In genomic region chr17:42118545-42118944, GRCh38 we compare ENCODE assay signal across 9 cellular contexts. TPM values are rescaled to one million over a fixed set of nuclear protein-coding genes. Genes with fewer than 3 reads are reported as not detected.
DNase-seq lines count a peak whose midpoint lies in the region; ATAC-seq, FAIRE-seq and TF ChIP-seq lines count a peak whose summit lies in the region.
"Had no signal": no experiment of that assay in that cellular context is flagged by ENCODE, and none has a peak within 500 bp of the region (broad histone marks: within the 10 kb centered on the region; RNA-seq: fewer than 3 reads in every experiment).

No MANE protein-coding gene starts in this region.

- H3K4me3 ChIP-seq in keratinocyte (ENCODE audit: control insufficient read depth in 2 of 3, extremely low read depth in 1 of 3, insufficient read depth in 2 of 3, low read depth in 1 of 3, low read length in 3 of 3), result no peak overlapping the region

- no peak overlapping the region for H3K4me2 ChIP-seq in keratinocyte (ENCODE audit: control insufficient read depth, extremely low read depth, insufficient read depth, low read depth, low read length)

- no peaks in the 10 kb centered on the region for H3K27me3 Mint-ChIP-seq in activated T-cell treated with anti-CD3 and anti-CD28 coated beads, Interleukin-2, amount 50 U/mL, for 24 hours
- H3K27me3 Mint-ChIP-seq: dendritic cell treated with granulocyte-macrophage colony-stimulating factor and Interleukin-4, amounts not matched to agents 40 ng/mL and 50 ng/mL, for 4 days had no signal

- peak overlapping the region; percentile 44 for H3K4me3 Mint-ChIP-seq in activated T-cell treated with anti-CD3 and anti-CD28 coated beads, Interleukin-2, amount 50 U/mL, for 24 hours
- H3K4me3 Mint-ChIP-seq: dendritic cell treated with granulocyte-macrophage colony-stimulating factor and Interleukin-4, amounts not matched to agents 40 ng/mL and 50 ng/mL, for 4 days had no signal

- dilution Hi-C loops in keratinocyte (cut with MboI; ENCODE audit: extremely low pct_ligation_motif_present, low sequenced_read_pairs), result no loop called here

- ATAC-seq in GM18517 (IDR thresholded peaks at IDR 0.05; ENCODE audit: unreplicated experiment), result no peak
- no peak for ATAC-seq in GM21717 (IDR thresholded peaks at IDR 0.05; ENCODE audit: unreplicated experiment)

- H3K9ac ChIP-seq in keratinocyte (ENCODE audit: control insufficient read depth, extremely low read depth, insufficient read depth, low read length), result no peak overlapping the region

- no peak for FAIRE-seq in keratinocyte (lab: Jason Lieb, UNC)

- H3K27ac ChIP-seq in keratinocyte (ENCODE audit: control insufficient read depth, insufficient read depth, low read length), result no peak overlapping the region

- no peak overlapping the region for H2AFZ ChIP-seq in keratinocyte (ENCODE audit: control insufficient read depth, low read length)

- peaks cover 3% of the 10 kb centered on the region for H3K79me2 ChIP-seq in keratinocyte (ENCODE audit: control insufficient read depth, insufficient read depth, low read length)

- H3K4me1 ChIP-seq in keratinocyte (ENCODE audit: control insufficient read depth, extremely low read depth, insufficient read depth, low read length), result peaks cover 28% of the 10 kb centered on the region

- H3K27ac Mint-ChIP-seq in activated T-cell treated with anti-CD3 and anti-CD28 coated beads, Interleukin-2, amount 50 U/mL, for 24 hours, result peak overlapping the region; percentile 44
- H3K27ac Mint-ChIP-seq: dendritic cell treated with granulocyte-macrophage colony-stimulating factor and Interleukin-4, amounts not matched to agents 40 ng/mL and 50 ng/mL, for 4 days had no signal

- H4K20me1 ChIP-seq in keratinocyte (ENCODE audit: control insufficient read depth, extremely low read depth, insufficient read depth, low read length), result no peaks in the 10 kb centered on the region

- H3K9me3 ChIP-seq in keratinocyte (ENCODE audit: control insufficient read depth, low read depth, low read length), result no peaks in the 10 kb centered on the region

- H3K9me1 ChIP-seq in keratinocyte (ENCODE audit: control insufficient read depth, extremely low read depth, insufficient read depth, low read length), result no peaks in the 10 kb centered on the region

- peaks cover 36% of the 10 kb centered on the region for H3K4me1 Mint-ChIP-seq in activated T-cell treated with anti-CD3 and anti-CD28 coated beads, Interleukin-2, amount 50 U/mL, for 24 hours (ENCODE audit: low read depth)

- H3K27me3 ChIP-seq in keratinocyte (ENCODE audit: control insufficient read depth, extremely low read depth, insufficient read depth, low read length), result no peaks in the 10 kb centered on the region

- peak; percentile 29 to 72 (median 59) for TF ChIP-seq CTCF in keratinocyte (optimal IDR thresholded peaks at IDR 0.05 in 1 of 3, IDR thresholded peaks at IDR 0.05 in 1 of 3, conservative IDR thresholded peaks at IDR 0.05 in 1 of 3; ENCODE audit: extremely low read depth in 1 of 3, insufficient read depth in 2 of 3, low read length in 3 of 3)

- H3K36me3 ChIP-seq in keratinocyte (ENCODE audit: control insufficient read depth in 2 of 2, extremely low read depth in 1 of 2, insufficient read depth in 2 of 2, low read length in 2 of 2), result peaks cover 18 to 26% of the 10 kb centered on the region in 2 experiments

- DNase-seq in NOMO-1 treated with DMSO at 0.1 percent for 48 hours (lab: John Stamatoyannopoulos, UW; ENCODE audit: unreplicated experiment), result peak; percentile 24
- DNase-seq in NOMO-1 treated with dmso at 0.1 percent for 144 hours (lab: John Stamatoyannopoulos, UW; ENCODE audit: unreplicated experiment), result no peak
- peak; percentile 4 for DNase-seq in NCI-H1105 (lab: John Stamatoyannopoulos, UW)
- no peak for DNase-seq in activated T-cell treated with anti-CD3 and anti-CD28 coated beads, Interleukin-2, amount 50 U/mL, for 24 hours
- no peak for DNase-seq in keratinocyte (ENCODE audit: low read depth, low spot score)
- no peak for DNase-seq in DMS114 treated with DMSO at 0.1 percent for 48 hours (lab: John Stamatoyannopoulos, UW; ENCODE audit: unreplicated experiment)

- H3K9me3 Mint-ChIP-seq in activated T-cell treated with anti-CD3 and anti-CD28 coated beads, Interleukin-2, amount 50 U/mL, for 24 hours, result no peaks in the 10 kb centered on the region
- H3K9me3 Mint-ChIP-seq: dendritic cell treated with granulocyte-macrophage colony-stimulating factor and Interleukin-4, amounts not matched to agents 40 ng/mL and 50 ng/mL, for 4 days had no signal

- H3K36me3 Mint-ChIP-seq in activated T-cell treated with anti-CD3 and anti-CD28 coated beads, Interleukin-2, amount 50 U/mL, for 24 hours (ENCODE audit: low read depth), result peaks cover 80% of the 10 kb centered on the region

RNA-seq across cellular contexts. Expression of gene KAT2A, which starts 2.6 kb away (rescaled TPM):
- 26.1 to 42.0 TPM (median 28.2 TPM) in 3 replicates for polyA plus RNA-seq in keratinocyte
- polyA plus RNA-seq in keratinocyte (2011; ENCODE audit: low read depth), result 13.2 TPM
- 11.7 and 16.6 TPM in 2 replicates for polyA plus RNA-seq in keratinocyte (2011; cell fraction: cytosol; rRNA removed)
- 132 and 177 TPM in 2 replicates for polyA plus RNA-seq in keratinocyte (2011; cell fraction: nucleus; rRNA removed)
- 23.6 and 33.2 TPM in 2 replicates for polyA plus RNA-seq in keratinocyte (2012; ENCODE audit: low replicate concordance)
- 22.0 to 38.4 TPM (median 22.8 TPM) in 3 replicates for polyA minus RNA-seq in keratinocyte
- polyA minus RNA-seq in keratinocyte (2011; cell fraction: cytosol; rRNA and poly(A)+ RNA removed), result 18.4 TPM
- 18.3 and 22.7 TPM in 2 replicates for polyA minus RNA-seq in keratinocyte (2011; cell fraction: nucleus; rRNA and poly(A)+ RNA removed)

RNA-seq across cellular contexts. Expression of gene HSPB9, which starts 4.1 kb away (rescaled TPM):
- 0.03 TPM in 1 of 3 replicates, not detected in the others for polyA plus RNA-seq in keratinocyte
- polyA plus RNA-seq in keratinocyte (2011; ENCODE audit: low read depth), result not detected
- not detected in 2 replicates for polyA plus RNA-seq in keratinocyte (2011; cell fraction: cytosol; rRNA removed)
- not detected in 2 replicates for polyA plus RNA-seq in keratinocyte (2011; cell fraction: nucleus; rRNA removed)
- 0.16 and 0.18 TPM in 2 replicates for polyA plus RNA-seq in keratinocyte (2012; ENCODE audit: low replicate concordance)
- not detected in 3 replicates for polyA minus RNA-seq in keratinocyte
- not detected for polyA minus RNA-seq in keratinocyte (2011; cell fraction: cytosol; rRNA and poly(A)+ RNA removed)
- not detected in 2 replicates for polyA minus RNA-seq in keratinocyte (2011; cell fraction: nucleus; rRNA and poly(A)+ RNA removed)

RNA-seq across cellular contexts. Expression of gene DHX58, which starts 6.0 kb away (rescaled TPM):
- 5.2 to 8.8 TPM (median 6.1 TPM) in 3 replicates for polyA plus RNA-seq in keratinocyte
- polyA plus RNA-seq in keratinocyte (2011; ENCODE audit: low read depth), result 2.0 TPM
- polyA plus RNA-seq in keratinocyte (2011; cell fraction: cytosol; rRNA removed), result 2.4 and 3.5 TPM in 2 replicates
- 12.3 and 14.9 TPM in 2 replicates for polyA plus RNA-seq in keratinocyte (2011; cell fraction: nucleus; rRNA removed)
- 3.8 and 7.1 TPM in 2 replicates for polyA plus RNA-seq in keratinocyte (2012; ENCODE audit: low replicate concordance)
- polyA minus RNA-seq in keratinocyte, result 5.2 to 13.9 TPM (median 9.6 TPM) in 3 replicates
- 6.3 TPM for polyA minus RNA-seq in keratinocyte (2011; cell fraction: cytosol; rRNA and poly(A)+ RNA removed)
- 4.4 and 5.7 TPM in 2 replicates for polyA minus RNA-seq in keratinocyte (2011; cell fraction: nucleus; rRNA and poly(A)+ RNA removed)

RNA-seq across cellular contexts. Expression of gene ZNF385C, which starts 20.3 kb away (rescaled TPM):
- polyA plus RNA-seq in keratinocyte, result 0.03 to 0.13 TPM (median 0.09 TPM) in 3 replicates
- polyA plus RNA-seq in keratinocyte (2011; ENCODE audit: low read depth), result 0.10 TPM
- 0.10 TPM in 2 replicates for polyA plus RNA-seq in keratinocyte (2011; cell fraction: cytosol; rRNA removed)
- polyA plus RNA-seq in keratinocyte (2011; cell fraction: nucleus; rRNA removed), result 0.14 and 0.52 TPM in 2 replicates
- 0.17 TPM in 1 of 2 replicates, not detected in the other for polyA plus RNA-seq in keratinocyte (2012; ENCODE audit: low replicate concordance)
- polyA minus RNA-seq in keratinocyte, result 0.07 TPM in 1 of 3 replicates, not detected in the others
- polyA minus RNA-seq in keratinocyte (2011; cell fraction: cytosol; rRNA and poly(A)+ RNA removed), result not detected
- polyA minus RNA-seq in keratinocyte (2011; cell fraction: nucleus; rRNA and poly(A)+ RNA removed), result not detected in 2 replicates

RNA-seq across cellular contexts. Expression of gene RAB5C, which starts 36.2 kb away (rescaled TPM):
- polyA plus RNA-seq in keratinocyte, result 162 to 205 TPM (median 190 TPM) in 3 replicates
- polyA plus RNA-seq in keratinocyte (2011; ENCODE audit: low read depth), result 39.1 TPM
- polyA plus RNA-seq in keratinocyte (2011; cell fraction: cytosol; rRNA removed), result 175 and 251 TPM in 2 replicates
- 119 and 154 TPM in 2 replicates for polyA plus RNA-seq in keratinocyte (2011; cell fraction: nucleus; rRNA removed)
- polyA plus RNA-seq in keratinocyte (2012; ENCODE audit: low replicate concordance), result 93.5 and 168 TPM in 2 replicates
- 92.2 to 195 TPM (median 110 TPM) in 3 replicates for polyA minus RNA-seq in keratinocyte
- 108 TPM for polyA minus RNA-seq in keratinocyte (2011; cell fraction: cytosol; rRNA and poly(A)+ RNA removed)
- 31.3 and 35.6 TPM in 2 replicates for polyA minus RNA-seq in keratinocyte (2011; cell fraction: nucleus; rRNA and poly(A)+ RNA removed)

Comparison
In these comparisons a context has a peak if more than half of its experiments do, and no peak if none do; other contexts are left out.
1. DNase-seq: peak in NOMO-1 treated with DMSO at 0.1 percent for 48 hours (single experiment) and NCI-H1105 (single experiment); none in NOMO-1 treated with dmso at 0.1 percent for 144 hours (single experiment), activated T-cell treated with anti-CD3 and anti-CD28 coated beads, Interleukin-2, amount 50 U/mL, for 24 hours (single experiment), keratinocyte (single experiment) and DMS114 treated with DMSO at 0.1 percent for 48 hours (single experiment).